Comparison of ENCODE assay signal across 1 cellular context in genomic region chr19:49580264-49581006, GRCh38.
TF ChIP-seq lines count a peak whose summit lies in the region.

A gene with protein sequence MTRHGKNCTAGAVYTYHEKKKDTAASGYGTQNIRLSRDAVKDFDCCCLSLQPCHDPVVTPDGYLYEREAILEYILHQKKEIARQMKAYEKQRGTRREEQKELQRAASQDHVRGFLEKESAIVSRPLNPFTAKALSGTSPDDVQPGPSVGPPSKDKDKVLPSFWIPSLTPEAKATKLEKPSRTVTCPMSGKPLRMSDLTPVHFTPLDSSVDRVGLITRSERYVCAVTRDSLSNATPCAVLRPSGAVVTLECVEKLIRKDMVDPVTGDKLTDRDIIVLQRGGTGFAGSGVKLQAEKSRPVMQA (minus strand): TSS chr19:49580556. CDS start chr19:49560691, 19,865 bp downstream.

TF ChIP-seq in GM12878, 131 proteins besides CTCF, POLR2A, EP300 and RAD21 (continued from another document):
- no peak for TF ChIP-seq PBX3 (IDR thresholded peaks at IDR 0.05; ENCODE audit: insufficient replicate concordance, low read depth, low read length)
- peak; percentile 98 for TF ChIP-seq E2F8 (IDR thresholded peaks at IDR 0.05; ENCODE audit: low read depth, partially characterized antibody)
- no peak for TF ChIP-seq STAT3 (IDR thresholded peaks at IDR 0.05; ENCODE audit: low read depth, low read length)
- TF ChIP-seq IKZF1 (conservative IDR thresholded peaks at IDR 0.05) = peak; percentile 96
- peak; percentile 72 for TF ChIP-seq CREB1 (IDR thresholded peaks at IDR 0.05; ENCODE audit: low read depth)
- TF ChIP-seq ATF3 (IDR thresholded peaks at IDR 0.05; ENCODE audit: borderline replicate concordance, extremely low read depth, low read depth, low read length) = no peak
- TF ChIP-seq MTA3 (IDR thresholded peaks at IDR 0.05; ENCODE audit: borderline replicate concordance, low read length) = peak; percentile 83; the same call in 1 of the 2 replicates
- TF ChIP-seq E2F4 (IDR thresholded peaks at IDR 0.05; ENCODE audit: low read depth, low read length) = no peak
- TF ChIP-seq, protein P1, sequence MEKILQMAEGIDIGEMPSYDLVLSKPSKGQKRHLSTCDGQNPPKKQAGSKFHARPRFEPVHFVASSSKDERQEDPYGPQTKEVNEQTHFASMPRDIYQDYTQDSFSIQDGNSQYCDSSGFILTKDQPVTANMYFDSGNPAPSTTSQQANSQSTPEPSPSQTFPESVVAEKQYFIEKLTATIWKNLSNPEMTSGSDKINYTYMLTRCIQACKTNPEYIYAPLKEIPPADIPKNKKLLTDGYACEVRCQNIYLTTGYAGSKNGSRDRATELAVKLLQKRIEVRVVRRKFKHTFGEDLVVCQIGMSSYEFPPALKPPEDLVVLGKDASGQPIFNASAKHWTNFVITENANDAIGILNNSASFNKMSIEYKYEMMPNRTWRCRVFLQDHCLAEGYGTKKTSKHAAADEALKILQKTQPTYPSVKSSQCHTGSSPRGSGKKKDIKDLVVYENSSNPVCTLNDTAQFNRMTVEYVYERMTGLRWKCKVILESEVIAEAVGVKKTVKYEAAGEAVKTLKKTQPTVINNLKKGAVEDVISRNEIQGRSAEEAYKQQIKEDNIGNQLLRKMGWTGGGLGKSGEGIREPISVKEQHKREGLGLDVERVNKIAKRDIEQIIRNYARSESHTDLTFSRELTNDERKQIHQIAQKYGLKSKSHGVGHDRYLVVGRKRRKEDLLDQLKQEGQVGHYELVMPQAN (conservative IDR thresholded peaks at IDR 0.05) = no peak; the same call in 1 of the 2 replicates
- peak; percentile 98 for TF ChIP-seq TAF1 (IDR thresholded peaks at IDR 0.05; ENCODE audit: borderline replicate concordance, low read depth, low read length)
- peak; percentile 20; the same call in 1 of the 2 replicates for TF ChIP-seq EED (IDR thresholded peaks at IDR 0.05; ENCODE audit: low read depth)
- no peak; the same call in 1 of the 2 replicates for TF ChIP-seq ESRRA (IDR thresholded peaks at IDR 0.05; ENCODE audit: low read length)
- TF ChIP-seq EZH2 (IDR thresholded peaks at IDR 0.05; ENCODE audit: borderline replicate concordance, control insufficient read depth, low read depth, low read length) = no peak
- TF ChIP-seq, protein P2, sequence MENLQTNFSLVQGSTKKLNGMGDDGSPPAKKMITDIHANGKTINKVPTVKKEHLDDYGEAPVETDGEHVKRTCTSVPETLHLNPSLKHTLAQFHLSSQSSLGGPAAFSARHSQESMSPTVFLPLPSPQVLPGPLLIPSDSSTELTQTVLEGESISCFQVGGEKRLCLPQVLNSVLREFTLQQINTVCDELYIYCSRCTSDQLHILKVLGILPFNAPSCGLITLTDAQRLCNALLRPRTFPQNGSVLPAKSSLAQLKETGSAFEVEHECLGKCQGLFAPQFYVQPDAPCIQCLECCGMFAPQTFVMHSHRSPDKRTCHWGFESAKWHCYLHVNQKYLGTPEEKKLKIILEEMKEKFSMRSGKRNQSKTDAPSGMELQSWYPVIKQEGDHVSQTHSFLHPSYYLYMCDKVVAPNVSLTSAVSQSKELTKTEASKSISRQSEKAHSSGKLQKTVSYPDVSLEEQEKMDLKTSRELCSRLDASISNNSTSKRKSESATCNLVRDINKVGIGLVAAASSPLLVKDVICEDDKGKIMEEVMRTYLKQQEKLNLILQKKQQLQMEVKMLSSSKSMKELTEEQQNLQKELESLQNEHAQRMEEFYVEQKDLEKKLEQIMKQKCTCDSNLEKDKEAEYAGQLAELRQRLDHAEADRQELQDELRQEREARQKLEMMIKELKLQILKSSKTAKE (IDR thresholded peaks at IDR 0.05; ENCODE audit: low read depth, poor library complexity, severe bottlenecking) = peak; percentile 72
- TF ChIP-seq, protein P3, sequence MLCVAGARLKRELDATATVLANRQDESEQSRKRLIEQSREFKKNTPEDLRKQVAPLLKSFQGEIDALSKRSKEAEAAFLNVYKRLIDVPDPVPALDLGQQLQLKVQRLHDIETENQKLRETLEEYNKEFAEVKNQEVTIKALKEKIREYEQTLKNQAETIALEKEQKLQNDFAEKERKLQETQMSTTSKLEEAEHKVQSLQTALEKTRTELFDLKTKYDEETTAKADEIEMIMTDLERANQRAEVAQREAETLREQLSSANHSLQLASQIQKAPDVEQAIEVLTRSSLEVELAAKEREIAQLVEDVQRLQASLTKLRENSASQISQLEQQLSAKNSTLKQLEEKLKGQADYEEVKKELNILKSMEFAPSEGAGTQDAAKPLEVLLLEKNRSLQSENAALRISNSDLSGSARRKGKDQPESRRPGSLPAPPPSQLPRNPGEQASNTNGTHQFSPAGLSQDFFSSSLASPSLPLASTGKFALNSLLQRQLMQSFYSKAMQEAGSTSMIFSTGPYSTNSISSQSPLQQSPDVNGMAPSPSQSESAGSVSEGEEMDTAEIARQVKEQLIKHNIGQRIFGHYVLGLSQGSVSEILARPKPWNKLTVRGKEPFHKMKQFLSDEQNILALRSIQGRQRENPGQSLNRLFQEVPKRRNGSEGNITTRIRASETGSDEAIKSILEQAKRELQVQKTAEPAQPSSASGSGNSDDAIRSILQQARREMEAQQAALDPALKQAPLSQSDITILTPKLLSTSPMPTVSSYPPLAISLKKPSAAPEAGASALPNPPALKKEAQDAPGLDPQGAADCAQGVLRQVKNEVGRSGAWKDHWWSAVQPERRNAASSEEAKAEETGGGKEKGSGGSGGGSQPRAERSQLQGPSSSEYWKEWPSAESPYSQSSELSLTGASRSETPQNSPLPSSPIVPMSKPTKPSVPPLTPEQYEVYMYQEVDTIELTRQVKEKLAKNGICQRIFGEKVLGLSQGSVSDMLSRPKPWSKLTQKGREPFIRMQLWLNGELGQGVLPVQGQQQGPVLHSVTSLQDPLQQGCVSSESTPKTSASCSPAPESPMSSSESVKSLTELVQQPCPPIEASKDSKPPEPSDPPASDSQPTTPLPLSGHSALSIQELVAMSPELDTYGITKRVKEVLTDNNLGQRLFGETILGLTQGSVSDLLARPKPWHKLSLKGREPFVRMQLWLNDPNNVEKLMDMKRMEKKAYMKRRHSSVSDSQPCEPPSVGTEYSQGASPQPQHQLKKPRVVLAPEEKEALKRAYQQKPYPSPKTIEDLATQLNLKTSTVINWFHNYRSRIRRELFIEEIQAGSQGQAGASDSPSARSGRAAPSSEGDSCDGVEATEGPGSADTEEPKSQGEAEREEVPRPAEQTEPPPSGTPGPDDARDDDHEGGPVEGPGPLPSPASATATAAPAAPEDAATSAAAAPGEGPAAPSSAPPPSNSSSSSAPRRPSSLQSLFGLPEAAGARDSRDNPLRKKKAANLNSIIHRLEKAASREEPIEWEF (IDR thresholded peaks at IDR 0.05; ENCODE audit: insufficient replicate concordance, low read depth, low read length) = no peak
- no peak; the same call in 1 of the 2 replicates for TF ChIP-seq IRF5 (IDR thresholded peaks at IDR 0.05; ENCODE audit: borderline replicate concordance)
- TF ChIP-seq BHLHE40 (IDR thresholded peaks at IDR 0.05; ENCODE audit: borderline replicate concordance in 1 of 2, low read depth in 2 of 2, low read length in 1 of 2) = peak in 1 of 2 experiments; percentile 51; a peak in 2 of 4 replicates
- peak; percentile 75 for TF ChIP-seq ATF7 (IDR thresholded peaks at IDR 0.05; ENCODE audit: low read depth)
- peak in 1 of 2 experiments; percentile 43; a peak in 1 of 4 replicates for TF ChIP-seq ETV6 (conservative IDR thresholded peaks at IDR 0.05 in 1 of 2, IDR thresholded peaks at IDR 0.05 in 1 of 2; ENCODE audit: borderline replicate concordance in 1 of 2, low read depth in 1 of 2)
- no peak; the same call in 1 of the 2 replicates for TF ChIP-seq ATF2 (IDR thresholded peaks at IDR 0.05; ENCODE audit: low read length)
- no peak for TF ChIP-seq NR2C2 (IDR thresholded peaks at IDR 0.05; ENCODE audit: borderline replicate concordance, control insufficient read depth, insufficient read length, low read depth)
- TF ChIP-seq CBX5 (IDR thresholded peaks at IDR 0.05; ENCODE audit: low read depth) = peak; percentile 85
- TF ChIP-seq CHD1 (IDR thresholded peaks at IDR 0.05; ENCODE audit: low read depth, low read length) = no peak
- TF ChIP-seq SMC3 (IDR thresholded peaks at IDR 0.05; ENCODE audit: borderline replicate concordance, low read length) = peak; percentile 10; the same call in 1 of the 2 replicates
- peak; percentile 67; the same call in 1 of the 2 replicates for TF ChIP-seq CBFB (IDR thresholded peaks at IDR 0.05; ENCODE audit: low read depth)
- TF ChIP-seq HDGF (IDR thresholded peaks at IDR 0.05) = no peak
TF ChIP-seq in GM12878: peak in this region for 64.
